In the genomic region with DNA sequence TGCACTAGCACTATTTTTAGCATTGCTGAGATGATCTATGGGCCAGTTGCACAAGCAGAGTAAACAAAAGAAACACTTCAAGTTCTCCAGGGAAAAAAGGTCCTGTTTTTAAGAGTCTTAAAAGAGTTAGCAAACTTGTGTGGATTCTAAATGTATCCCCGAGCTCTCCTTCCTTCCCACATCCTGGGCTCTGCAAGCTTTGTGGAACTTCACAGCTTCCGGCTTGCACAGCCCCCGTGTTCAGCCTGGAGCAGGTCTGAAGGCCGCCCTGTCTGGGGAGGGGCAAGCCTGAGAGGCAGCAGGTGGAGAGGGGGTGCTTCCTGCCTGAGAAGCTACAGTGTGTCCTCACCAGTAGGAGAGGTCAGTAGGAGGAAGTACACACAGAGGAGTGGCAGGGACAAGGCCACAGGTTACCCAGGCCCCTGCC, we compare ENCODE assay signal across 8 cellular contexts. TPM values are rescaled to one million over a fixed set of nuclear protein-coding genes. Genes with fewer than 3 reads are reported as not detected.
DNase-seq lines count a peak whose midpoint lies in the region; ATAC-seq, FAIRE-seq and TF ChIP-seq lines count a peak whose summit lies in the region.

No MANE protein-coding gene starts in this region.

- peak; percentile 85 for FAIRE-seq in GM19239 (lab: Jason Lieb, UNC)

- H3K36me3 ChIP-seq in CD4-positive, CD25-positive, alpha-beta regulatory T cell (ENCODE audit: control insufficient read depth, insufficient read depth, low read length): no peaks in the 10 kb centered on the region
- no peaks in the 10 kb centered on the region for H3K36me3 ChIP-seq in parathyroid adenoma (ENCODE audit: control insufficient read depth, insufficient read depth, low read length)

- ATAC-seq in CD4-positive, CD25-positive, alpha-beta regulatory T cell (ENCODE audit: low read depth in 2 of 2): peak; percentile 52 to 76
- no peak for ATAC-seq in GM18517 (IDR thresholded peaks at IDR 0.05; ENCODE audit: unreplicated experiment)

- no peak for TF ChIP-seq POLR2A in lower leg skin (IDR thresholded peaks at IDR 0.05)

- no peaks in the 10 kb centered on the region for H3K27me3 ChIP-seq in CD4-positive, CD25-positive, alpha-beta regulatory T cell (ENCODE audit: control insufficient read depth, insufficient read depth, low read length)
- H3K27me3 ChIP-seq in parathyroid adenoma (ENCODE audit: control insufficient read depth, insufficient read depth, low read length): no peaks in the 10 kb centered on the region

- H3K9me3 Mint-ChIP-seq in CD4-positive, CD25-positive, alpha-beta regulatory T cell: no peaks in the 10 kb centered on the region

- TF ChIP-seq CTCF in WI38 (IDR thresholded peaks at IDR 0.05; ENCODE audit: low read depth, low read length) (no peak), fibroblast of pulmonary artery (IDR thresholded peaks at IDR 0.05; ENCODE audit: low read length, missing control alignments) (no peak), parathyroid adenoma (IDR thresholded peaks at IDR 0.05) (no peak), lower leg skin (IDR thresholded peaks at IDR 0.05) (no peak)

- H3K9ac ChIP-seq in parathyroid adenoma: no peak overlapping the region

- peak overlapping the region; percentile 64 for H3K4me2 ChIP-seq in parathyroid adenoma (ENCODE audit: low read length)

- H3K79me2 ChIP-seq in parathyroid adenoma: no peaks in the 10 kb centered on the region

- peak in 2 of 3 donors; percentile 27 to 73 for DNase-seq in CD4-positive, CD25-positive, alpha-beta regulatory T cell
- DNase-seq in GM19239 (ENCODE audit: insufficient read length, low spot score) (peak; percentile 84), M059J (ENCODE audit: low read depth) (peak; percentile 68), fibroblast of pulmonary artery (ENCODE audit: low read depth) (peak; percentile 75), lower leg skin (ENCODE audit: low spot score in 2 of 2) (no peak)

- H2AFZ ChIP-seq in parathyroid adenoma: no peak overlapping the region

- peaks cover 11 to 89% (median 40%) of the 10 kb centered on the region in 4 donors for H3K4me1 Mint-ChIP-seq in CD4-positive, CD25-positive, alpha-beta regulatory T cell

- WGBS in lower leg skin, 2 donors: 31 to 42% methylated on average over 4 of the region's 4 CpGs

- no peaks in the 10 kb centered on the region for H3K36me3 Mint-ChIP-seq in CD4-positive, CD25-positive, alpha-beta regulatory T cell

- H3K27ac ChIP-seq in CD4-positive, CD25-positive, alpha-beta regulatory T cell (ENCODE audit: insufficient read depth, low read length, poor library complexity, severe bottlenecking): peak overlapping the region; percentile 56
- H3K27ac ChIP-seq in parathyroid adenoma: peak overlapping the region; percentile 70

- intact Hi-C loops in lower leg skin (cut with DNase I; ENCODE audit: low total_unique reads): no loop called here

- H3K4me1 ChIP-seq in CD4-positive, CD25-positive, alpha-beta regulatory T cell (ENCODE audit: control insufficient read depth, insufficient read depth, low read length, poor library complexity, severe bottlenecking): peaks cover 56% of the 10 kb centered on the region
- H3K4me1 ChIP-seq in parathyroid adenoma: peaks cover 8% of the 10 kb centered on the region

- H3K27me3 Mint-ChIP-seq in CD4-positive, CD25-positive, alpha-beta regulatory T cell: no peaks in the 10 kb centered on the region

- H3K27ac Mint-ChIP-seq in CD4-positive, CD25-positive, alpha-beta regulatory T cell: peak overlapping the region; percentile 85 to 96 (median 91)

- peak overlapping the region; percentile 26 for H3K4me3 ChIP-seq in CD4-positive, CD25-positive, alpha-beta regulatory T cell (ENCODE audit: low read depth, low read length)
- H3K4me3 ChIP-seq in WI38 (ENCODE audit: low read depth, low read length) (peak overlapping the region; percentile 30), fibroblast of pulmonary artery (replicated peaks; ENCODE audit: low read depth, low read length) (no peak overlapping the region), parathyroid adenoma (ENCODE audit: low read depth, low read length) (peak overlapping the region; percentile 3), lower leg skin (ENCODE audit: low read depth, poor library complexity, severe bottlenecking) (no peak overlapping the region)

- no peaks in the 10 kb centered on the region for H3K9me3 ChIP-seq in CD4-positive, CD25-positive, alpha-beta regulatory T cell (ENCODE audit: control insufficient read depth in 2 of 2, low read length in 2 of 2)
- no peaks in the 10 kb centered on the region for H3K9me3 ChIP-seq in parathyroid adenoma (ENCODE audit: control insufficient read depth, low read length)

- peak overlapping the region in 3 of 4 donors; percentile 39 to 75 (median 54) for H3K4me3 Mint-ChIP-seq in CD4-positive, CD25-positive, alpha-beta regulatory T cell

RNA-seq across cellular contexts. Expression of gene SUSD2, which starts 35.1 kb away (rescaled TPM):
- total RNA-seq in CD4-positive, CD25-positive, alpha-beta regulatory T cell: 0.81 TPM
- under 1 TPM in 1 of 4 donors, not detected in 3; 0.06 TPM for polyA plus RNA-seq in CD4-positive, CD25-positive, alpha-beta regulatory T cell
- total RNA-seq in M059J (2014; rRNA removed; shearing (Covaris generic)): 0.15 TPM in 1 of 2 replicates, not detected in the other
- 10 to 100 TPM; 18.3 to 74.3 (median 27.0) TPM for total RNA-seq in lower leg skin

Comparison
In these comparisons a context has a peak if more than half of its experiments do, and no peak if none do; other contexts are left out.
1. DNase-seq: peak in CD4-positive, CD25-positive, alpha-beta regulatory T cell (2 of 3), GM19239 (single experiment), M059J (single experiment) and fibroblast of pulmonary artery (single experiment); none in lower leg skin (0 of 2).
2. H3K4me3 ChIP-seq: peak in CD4-positive, CD25-positive, alpha-beta regulatory T cell (single experiment), WI38 (single experiment) and parathyroid adenoma (single experiment); none in fibroblast of pulmonary artery (single experiment) and lower leg skin (single experiment).
3. RNA of gene SUSD2, which starts 35.1 kb away (total RNA-seq): 18.3 to 74.3 TPM in lower leg skin; 0.81 TPM in CD4-positive, CD25-positive, alpha-beta regulatory T cell (single experiment) and 0.15 TPM in M059J; every median in the first group is over 10 times any median in the second.